1 cellular context compared by ENCODE assay signal in the genomic region with DNA sequence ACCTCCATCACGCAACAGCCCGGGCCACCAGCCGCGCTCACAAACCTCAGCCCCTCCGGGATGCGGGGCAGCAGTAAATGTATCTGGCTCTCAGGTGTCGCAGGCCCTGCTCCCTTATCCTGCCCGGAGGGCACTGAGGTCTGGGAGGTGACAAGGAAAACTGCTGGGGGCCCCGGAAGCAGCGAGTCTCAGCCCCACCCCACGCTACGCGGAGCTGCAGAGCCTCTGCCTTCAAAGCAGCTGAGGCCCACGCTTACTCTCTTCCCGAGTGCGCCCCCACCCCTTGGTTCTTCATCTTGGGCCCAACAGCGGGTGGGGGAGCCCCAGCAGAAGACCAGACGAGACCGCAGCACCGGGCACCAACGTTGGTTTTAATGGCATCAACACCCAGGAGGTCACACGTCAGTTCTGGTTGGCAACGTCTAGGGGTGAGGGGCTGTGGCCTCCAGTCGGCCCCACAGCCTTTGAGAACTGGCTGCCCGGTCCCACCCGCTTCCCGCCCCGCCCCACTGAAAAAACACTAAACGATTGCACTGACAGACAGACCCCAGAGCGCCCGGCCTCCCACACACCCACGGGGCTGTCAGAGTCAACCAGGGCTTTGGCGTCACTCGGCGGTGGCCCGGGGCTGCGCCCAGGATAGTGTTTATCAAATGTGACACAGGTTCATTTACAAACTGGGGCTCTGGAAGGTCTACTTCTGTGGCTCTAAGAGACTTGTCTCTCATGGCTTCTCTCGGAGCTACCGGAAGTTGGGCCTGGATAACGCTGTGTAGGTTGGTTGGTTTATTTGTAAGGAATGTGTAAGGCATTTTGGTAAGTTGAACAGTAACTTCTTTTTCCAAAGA.
TF ChIP-seq lines count a peak whose summit lies in the region.

No MANE protein-coding gene starts in this region.

TF ChIP-seq in K562, 482 proteins besides CTCF, POLR2A, EP300 and RAD21:
- TF ChIP-seq MED1 (CRISPR knock-in tag; IDR thresholded peaks at IDR 0.05; ENCODE audit: borderline replicate concordance) (no peak), STAT5B (CRISPR knock-in tag; IDR thresholded peaks at IDR 0.05) (no peak), MCM2 (IDR thresholded peaks at IDR 0.05; ENCODE audit: low read depth) (no peak), TCF7L2 (IDR thresholded peaks at IDR 0.05; ENCODE audit: low read depth, low read length) (no peak), SMAD3 (CRISPR knock-in tag; conservative IDR thresholded peaks at IDR 0.05) (no peak), POLR2G (IDR thresholded peaks at IDR 0.05; ENCODE audit: low read depth, low read length) (0 out of 2 replicates have a peak, but pooled peaks have one; percentile 5)
